ENCODE assay signal across 31 cellular contexts in the genomic region with DNA sequence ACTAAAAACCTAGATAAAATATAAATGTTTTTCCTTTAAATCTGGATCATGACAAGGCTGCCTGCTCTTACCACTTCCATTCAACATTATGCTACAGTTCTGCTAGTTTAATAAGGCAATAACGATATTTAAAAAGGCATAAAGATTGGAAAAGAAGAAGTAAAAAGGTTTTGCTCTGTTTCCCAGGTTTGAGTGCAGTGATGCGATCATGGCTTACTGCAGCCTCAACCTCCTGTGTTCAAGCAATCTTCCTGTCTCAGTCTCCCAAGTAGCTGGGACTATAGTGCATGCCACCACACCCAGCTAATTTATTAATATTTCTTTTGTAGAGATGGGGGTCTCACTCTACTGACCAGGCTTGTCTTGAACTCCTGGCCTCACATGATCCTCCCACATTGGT. TPM values are rescaled to one million over a fixed set of nuclear protein-coding genes. Genes with fewer than 3 reads are reported as not detected.
"Had no signal": no experiment of that assay in that cellular context is flagged by ENCODE, and none has a peak within 500 bp of the region (broad histone marks: within the 10 kb centered on the region; RNA-seq: fewer than 3 reads in every experiment).

No MANE protein-coding gene starts in this region.

- H3K4me3 ChIP-seq: coronary artery, dorsolateral prefrontal cortex had no signal

- H3K4me1 Mint-ChIP-seq: activated T-helper 17 cell treated with anti-CD3 and anti-CD28 coated beads, Interleukin-2, amount 50 U/mL, for 72 hours; central memory CD8-positive, alpha-beta T cell; T-helper 17 cell had no signal

- ATAC-seq: activated CD4-positive, alpha-beta T cell treated with anti-CD3 and anti-CD28 coated beads for 36 hours; activated T-cell treated with anti-CD3 and anti-CD28 coated beads, Interleukin-2, amount 50 U/mL, for 4 hours; activated T-helper 17 cell treated with anti-CD3 and anti-CD28 coated beads, Interleukin-2, amount 50 U/mL, for 72 hours; esophagus mucosa; T-helper 17 cell had no signal

- H3K36me3 ChIP-seq: brain microvascular endothelial cell had no signal

- DNase-seq: activated CD4-positive, alpha-beta memory T cell treated with anti-CD3 and anti-CD28 coated beads, Interleukin-2, amount 10 ng/mL, durations not matched to agents 7 days and 5 days; activated CD4-positive, alpha-beta T cell treated with anti-CD3 and anti-CD28 coated beads for 36 hours; activated CD4-positive, alpha-beta T cell treated with anti-CD3 and anti-CD28 coated beads, Interleukin-2, amount 10 ng/mL, durations not matched to agents 24 days and 14 days; activated CD4-positive, alpha-beta T cell treated with anti-CD3 and anti-CD28 coated beads, Interleukin-2, amount 50 U/mL, for 4 hours; activated CD4-positive, CD25-positive, alpha-beta regulatory T cell; activated CD4-positive, CD25-positive, alpha-beta regulatory T cell treated with anti-CD3 and anti-CD28 coated beads, Interleukin-2, amount 50 U/mL, for 72 hours; activated CD8-positive, alpha-beta memory T cell treated with anti-CD3 and anti-CD28 coated beads for 24 hours; activated effector memory CD4-positive, alpha-beta T cell treated with Interleukin-2 at 50 U/mL for 16 hours; activated gamma-delta T cell treated with Interleukin-2 at 50 U/mL for 16 hours; activated naive CD4-positive, alpha-beta T cell treated with anti-CD3 and anti-CD28 coated beads, Interleukin-2, amount 50 U/mL, for 16 hours; activated naive CD4-positive, alpha-beta T cell treated with Interleukin-2 at 50 U/mL for 16 hours; activated T-cell treated with anti-CD3 and anti-CD28 coated beads, Interleukin-2, amount 50 U/mL, for 4 hours; amniotic stem cell; anterior cingulate cortex; brain microvascular endothelial cell; dorsolateral prefrontal cortex; effector memory CD4-positive, alpha-beta T cell; endodermal cell; foreskin fibroblast; head of caudate nucleus; T-helper 17 cell; T1000 had no signal

- H3K4me3 Mint-ChIP-seq: activated CD4-positive, alpha-beta memory T cell treated with anti-CD3 and anti-CD28 coated beads, Interleukin-2, amount 10 ng/mL, durations not matched to agents 7 days and 5 days; activated CD4-positive, alpha-beta T cell treated with anti-CD3 and anti-CD28 coated beads for 36 hours; activated CD4-positive, alpha-beta T cell treated with anti-CD3 and anti-CD28 coated beads, Interleukin-2, amount 10 ng/mL, durations not matched to agents 24 days and 14 days; activated naive CD8-positive, alpha-beta T cell; activated T-cell treated with anti-CD3 and anti-CD28 coated beads, Interleukin-2, amount 50 U/mL, for 4 hours; activated T-helper 17 cell treated with anti-CD3 and anti-CD28 coated beads, Interleukin-2, amount 50 U/mL, for 72 hours; central memory CD8-positive, alpha-beta T cell; dendritic cell treated with granulocyte-macrophage colony-stimulating factor and Interleukin-4, amounts not matched to agents 40 ng/mL and 50 ng/mL, for 4 days; endodermal cell; T-helper 17 cell; T-helper 2 cell treated with Interferon-gamma antibody and Interleukin-4, amounts not matched to agents 5 μg/mL and 100 μg/mL, for 36 hours had no signal

- H3K9me3 Mint-ChIP-seq: activated T-cell treated with anti-CD3 and anti-CD28 coated beads, Interleukin-2, amount 50 U/mL, for 4 hours; activated T-helper 17 cell treated with anti-CD3 and anti-CD28 coated beads, Interleukin-2, amount 50 U/mL, for 72 hours; central memory CD8-positive, alpha-beta T cell had no signal

- H3K27ac Mint-ChIP-seq: activated CD4-positive, alpha-beta memory T cell treated with anti-CD3 and anti-CD28 coated beads, Interleukin-2, amount 10 ng/mL, durations not matched to agents 7 days and 5 days; activated CD4-positive, alpha-beta T cell treated with anti-CD3 and anti-CD28 coated beads for 36 hours; activated CD4-positive, alpha-beta T cell treated with anti-CD3 and anti-CD28 coated beads, Interleukin-2, amount 10 ng/mL, durations not matched to agents 24 days and 14 days; activated naive CD8-positive, alpha-beta T cell; activated T-helper 17 cell treated with anti-CD3 and anti-CD28 coated beads, Interleukin-2, amount 50 U/mL, for 72 hours; dendritic cell treated with granulocyte-macrophage colony-stimulating factor and Interleukin-4, amounts not matched to agents 40 ng/mL and 50 ng/mL, for 4 days; endodermal cell; T-helper 17 cell; T-helper 2 cell treated with Interferon-gamma antibody and Interleukin-4, amounts not matched to agents 5 μg/mL and 100 μg/mL, for 36 hours had no signal

- H3K27me3 Mint-ChIP-seq: dendritic cell treated with granulocyte-macrophage colony-stimulating factor and Interleukin-4, amounts not matched to agents 40 ng/mL and 50 ng/mL, for 4 days had no signal

- H3K27ac ChIP-seq: brain microvascular endothelial cell, coronary artery, dorsolateral prefrontal cortex had no signal

RNA-seq across cellular contexts. Expression of gene PROKR1, which starts 40.8 kb away (rescaled TPM):
- total RNA-seq: activated CD4-positive, alpha-beta memory T cell treated with anti-CD3 and anti-CD28 coated beads, Interleukin-2, amount 10 ng/mL, durations not matched to agents 7 days and 5 days; activated CD4-positive, alpha-beta T cell treated with anti-CD3 and anti-CD28 coated beads for 36 hours; activated CD4-positive, alpha-beta T cell treated with anti-CD3 and anti-CD28 coated beads, Interleukin-2, amount 10 ng/mL, durations not matched to agents 24 days and 14 days; activated T-helper 17 cell treated with anti-CD3 and anti-CD28 coated beads, Interleukin-2, amount 50 U/mL, for 72 hours; bronchial epithelial cell; epithelial cell of proximal tubule; esophagus mucosa; T-helper 17 cell had no signal

RNA-seq across cellular contexts. Expression of gene ARHGAP25, which starts 50.4 kb away (rescaled TPM):
- total RNA-seq: epithelial cell of proximal tubule had no signal
